24 cellular contexts compared by ENCODE assay signal in the genomic region with DNA sequence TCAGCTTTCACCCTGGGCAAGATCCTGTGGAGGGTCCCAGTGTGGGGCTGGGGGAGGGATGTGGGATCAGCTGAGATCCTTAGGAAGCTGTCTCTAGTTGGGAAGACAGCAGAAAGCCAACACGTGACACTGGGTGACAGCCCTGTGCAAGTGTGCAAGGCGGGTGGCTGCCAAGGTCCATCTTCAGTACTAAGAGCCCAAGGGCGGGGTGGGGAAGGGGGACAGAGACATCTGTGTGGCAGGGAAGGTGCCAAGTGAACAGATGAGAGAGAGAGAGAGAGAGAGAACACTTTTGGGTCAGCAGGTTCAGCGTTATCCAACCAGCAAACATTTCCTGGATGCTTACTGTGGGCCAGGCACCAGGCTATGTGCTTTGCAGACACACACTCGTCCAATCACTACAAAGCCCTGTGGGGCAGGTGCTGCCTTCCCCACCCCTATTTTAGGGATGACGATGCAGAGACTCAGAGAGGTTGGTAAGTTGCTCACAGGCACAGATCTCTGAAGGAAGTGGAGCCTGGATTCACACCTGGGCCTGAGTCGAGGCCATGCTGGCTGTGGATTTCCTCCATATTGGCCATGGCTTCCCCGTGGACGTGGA.
DNase-seq lines count a peak whose midpoint lies in the region; ATAC-seq and TF ChIP-seq lines count a peak whose summit lies in the region.
"Had no signal": no experiment of that assay in that cellular context is flagged by ENCODE, and none has a peak within 500 bp of the region (broad histone marks: within the 10 kb centered on the region; RNA-seq: fewer than 3 reads in every experiment).

No MANE protein-coding gene starts in this region.

- TF ChIP-seq POLR2A in heart left ventricle (IDR thresholded peaks at IDR 0.05) (no peak), upper lobe of left lung (IDR thresholded peaks at IDR 0.05) (no peak)

- peaks cover 3% of the 10 kb centered on the region for H3K36me3 Mint-ChIP-seq in effector memory CD8-positive, alpha-beta T cell (ENCODE audit: insufficient read depth)

- H3K4me1 ChIP-seq in heart left ventricle (peaks cover 3 to 83% (median 44%) of the 10 kb centered on the region in 12 donors), lower lobe of right lung (peaks cover 32% of the 10 kb centered on the region), upper lobe of left lung (peaks cover 17 to 30% (median 20%) of the 10 kb centered on the region in 4 donors)

- peak in 1 of 4 donors; percentile 1 for ATAC-seq in heart left ventricle
- ATAC-seq in left ventricle myocardium superior: no peak
- ATAC-seq in effector memory CD8-positive, alpha-beta T cell (replicated peaks): no peak
- no peak for ATAC-seq in lower lobe of right lung
- no peak for ATAC-seq in upper lobe of left lung (ENCODE audit: low FRiP score in 2 of 2)
- ATAC-seq: A549; activated CD8-positive, alpha-beta T cell treated with anti-CD3 and anti-CD28 coated beads, Interleukin-2, amount 10 ng/mL, durations not matched to agents 7 days and 5 days had no signal

- no peak for TF ChIP-seq EP300 in upper lobe of left lung (IDR thresholded peaks at IDR 0.05)

- 70 to 86% (median 82%) methylated on average over 9 of the region's 9 CpGs for WGBS in heart left ventricle, 4 donors
- WGBS in upper lobe of left lung, 2 donors: 77 to 81% methylated on average over 9 of the region's 9 CpGs

- H3K27ac Mint-ChIP-seq in effector memory CD8-positive, alpha-beta T cell: peak overlapping the region; percentile 44 to 84
- H3K27ac Mint-ChIP-seq: activated CD8-positive, alpha-beta T cell treated with anti-CD3 and anti-CD28 coated beads, Interleukin-2, amount 10 ng/mL, durations not matched to agents 7 days and 5 days; activated naive CD8-positive, alpha-beta T cell treated with anti-CD3 and anti-CD28 coated beads, Interleukin-2, amount 10 ng/mL, durations not matched to agents 7 days and 5 days; T-helper 1 cell treated with Interleukin-12 subunit alpha and Interleukin-12 subunit beta and Interleukin-4 antibody, amounts not matched to agents 30 μg/mL and 1 μg/mL, for 36 hours had no signal

- H3K27me3 ChIP-seq in heart left ventricle (no peaks in the 10 kb centered on the region), lower lobe of right lung (ENCODE audit: low read depth) (no peaks in the 10 kb centered on the region), upper lobe of left lung (no peaks in the 10 kb centered on the region)
- H3K27me3 ChIP-seq: tibial artery had no signal

- no peak overlapping the region for H3K4me3 Mint-ChIP-seq in effector memory CD8-positive, alpha-beta T cell
- H3K4me3 Mint-ChIP-seq: activated CD8-positive, alpha-beta T cell treated with anti-CD3 and anti-CD28 coated beads, Interleukin-2, amount 10 ng/mL, durations not matched to agents 7 days and 5 days; activated naive CD8-positive, alpha-beta T cell treated with anti-CD3 and anti-CD28 coated beads, Interleukin-2, amount 10 ng/mL, durations not matched to agents 7 days and 5 days; CD4-positive, alpha-beta memory T cell; T-helper 1 cell treated with Interleukin-12 subunit alpha and Interleukin-12 subunit beta and Interleukin-4 antibody, amounts not matched to agents 30 μg/mL and 1 μg/mL, for 36 hours had no signal

- H3K9me3 Mint-ChIP-seq in effector memory CD8-positive, alpha-beta T cell: no peaks in the 10 kb centered on the region
- H3K9me3 Mint-ChIP-seq: activated naive CD8-positive, alpha-beta T cell treated with anti-CD3 and anti-CD28 coated beads, Interleukin-2, amount 10 ng/mL, durations not matched to agents 7 days and 5 days; CD4-positive, alpha-beta memory T cell; T-helper 1 cell treated with Interleukin-12 subunit alpha and Interleukin-12 subunit beta and Interleukin-4 antibody, amounts not matched to agents 30 μg/mL and 1 μg/mL, for 36 hours had no signal

- H3K9me3 ChIP-seq in heart left ventricle: no peaks in the 10 kb centered on the region
- no peaks in the 10 kb centered on the region for H3K9me3 ChIP-seq in lower lobe of right lung
- no peaks in the 10 kb centered on the region for H3K9me3 ChIP-seq in upper lobe of left lung
- H3K9me3 ChIP-seq: A549, tibial artery had no signal

- H3K4me3 ChIP-seq in heart left ventricle (no peak overlapping the region), lower lobe of right lung (no peak overlapping the region), upper lobe of left lung (no peak overlapping the region)
- H3K4me3 ChIP-seq: A549, tibial artery had no signal

- intact Hi-C loops in heart left ventricle (cut with DNase I): loop anchor here in 2 of 10 donors (5.0 kb wide), 2 partner anchors 54 to 136 kb away; partner anchors contain the start of gene GRK5 (in 2 of the 2)
- intact Hi-C loops in left ventricle myocardium superior (cut with micrococcal nuclease): no loop called here
- intact Hi-C loops in lower lobe of right lung (cut with DNase I): no loop called here

- H3K27ac ChIP-seq in heart left ventricle (peak overlapping the region in 10 of 12 donors; percentile 11 to 87 (median 74)), lower lobe of right lung (peak overlapping the region; percentile 56), upper lobe of left lung (peak overlapping the region; percentile 31 to 62 (median 42))
- H3K27ac ChIP-seq: A549, tibial artery had no signal

- TF ChIP-seq CTCF in heart left ventricle (IDR thresholded peaks at IDR 0.05) (no peak), lower lobe of right lung (IDR thresholded peaks at IDR 0.05) (no peak), upper lobe of left lung (IDR thresholded peaks at IDR 0.05) (no peak)

- H3K27me3 Mint-ChIP-seq in effector memory CD8-positive, alpha-beta T cell: no peaks in the 10 kb centered on the region
- H3K27me3 Mint-ChIP-seq: activated naive CD8-positive, alpha-beta T cell treated with anti-CD3 and anti-CD28 coated beads, Interleukin-2, amount 10 ng/mL, durations not matched to agents 7 days and 5 days; CD4-positive, alpha-beta memory T cell had no signal

- DNase-seq in heart left ventricle (peak in 3 of 5 donors; percentile 25 to 37 (median 33)), left ventricle myocardium superior (no peak), lower lobe of right lung (no peak), upper lobe of left lung (no peak), hippocampal formation (lab: John Stamatoyannopoulos, UW) (no peak), GOT3 (lab: John Stamatoyannopoulos, UW) (no peak), COLO668 (lab: John Stamatoyannopoulos, UW; ENCODE audit: unreplicated experiment) (no peak)
- no peak for DNase-seq in effector memory CD8-positive, alpha-beta T cell
- DNase-seq: activated CD4-positive, alpha-beta T cell treated with anti-CD3 and anti-CD28 coated beads for 1 hour; activated CD8-positive, alpha-beta T cell treated with anti-CD3 and anti-CD28 coated beads, Interleukin-2, amount 10 ng/mL, durations not matched to agents 7 days and 5 days; activated naive CD8-positive, alpha-beta T cell treated with anti-CD3 and anti-CD28 coated beads, Interleukin-2, amount 10 ng/mL, durations not matched to agents 7 days and 5 days; CD4-positive, alpha-beta memory T cell; central memory CD4-positive, alpha-beta T cell; kidney; NCI-H146; NCI-H748 treated with DMSO at 0.1 percent for 48 hours; nucleus accumbens; RPMI8226; small intestine; stimulated activated CD4-positive, alpha-beta T cell treated with anti-CD3 and anti-CD28 coated beads, Interleukin-1b, Interleukin-23, amount 100 ng/mL, for 48 hours; stimulated activated CD8-positive, alpha-beta memory T cell treated with anti-CD3 and anti-CD28 coated beads, Interleukin-4, amount 100 ng/mL, for 48 hours; tibial artery had no signal

- H3K4me1 Mint-ChIP-seq in effector memory CD8-positive, alpha-beta T cell (ENCODE audit: low read depth in 2 of 2): peaks cover 27 to 32% of the 10 kb centered on the region in 2 donors

- H3K36me3 ChIP-seq in heart left ventricle (no peaks in the 10 kb centered on the region), lower lobe of right lung (no peaks in the 10 kb centered on the region), upper lobe of left lung (no peaks in the 10 kb centered on the region)

Comparison
In these comparisons a context has a peak if more than half of its experiments do, and no peak if none do; other contexts are left out.
1. DNase-seq: peak in heart left ventricle (3 of 5); none in left ventricle myocardium superior (single experiment), effector memory CD8-positive, alpha-beta T cell (0 of 3), lower lobe of right lung (single experiment), upper lobe of left lung (0 of 2), hippocampal formation (0 of 2), GOT3 (single experiment) and COLO668 (single experiment).
2. Peak in every context shown above with its lines, with median percentiles within 50 percentile points of each other: H3K27ac ChIP-seq.